ENCODE assay signal across 8 cellular contexts in genomic region chr12:14256555-14257169, GRCh38.
DNase-seq lines count a peak whose midpoint lies in the region; ATAC-seq and TF ChIP-seq lines count a peak whose summit lies in the region.

No MANE protein-coding gene starts in this region.

- H3K4me1 ChIP-seq in duodenal mucosa (ENCODE audit: control insufficient read depth in 1 of 2, insufficient read depth in 2 of 2, low read length in 2 of 2) (peaks cover 34 to 38% of the 10 kb centered on the region in 2 donors), lower lobe of right lung (peaks cover 59% of the 10 kb centered on the region)

- H3K9me3 ChIP-seq in duodenal mucosa (ENCODE audit: control insufficient read depth in 1 of 2, low read length in 2 of 2) (no peaks in the 10 kb centered on the region), lower lobe of right lung (no peaks in the 10 kb centered on the region)

- peak overlapping the region in 1 of 2 donors; percentile 57 for H3K9ac ChIP-seq in duodenal mucosa (ENCODE audit: low read depth in 1 of 2, low read length in 2 of 2)

- ATAC-seq in HG02571 (IDR thresholded peaks at IDR 0.05; ENCODE audit: unreplicated experiment), result peak; percentile 48
- ATAC-seq in lower lobe of right lung, result peak; percentile 66 to 68
- ATAC-seq in GM21381 (IDR thresholded peaks at IDR 0.05; ENCODE audit: unreplicated experiment), result no peak

- H3K36me3 ChIP-seq in duodenal mucosa (ENCODE audit: control insufficient read depth in 1 of 2, insufficient read depth in 2 of 2, low read length in 2 of 2) (no peaks in the 10 kb centered on the region), lower lobe of right lung (no peaks in the 10 kb centered on the region)

- H3K4me3 ChIP-seq in duodenal mucosa (ENCODE audit: low read depth in 1 of 2, low read length in 2 of 2) (peak overlapping the region; percentile 35 to 40), lower lobe of right lung (peak overlapping the region; percentile 22)

- H3K27me3 ChIP-seq in duodenal mucosa (ENCODE audit: control insufficient read depth in 1 of 2, insufficient read depth in 2 of 2, low read length in 2 of 2) (no peaks in the 10 kb centered on the region), lower lobe of right lung (ENCODE audit: low read depth) (no peaks in the 10 kb centered on the region)

- H3K27ac ChIP-seq in duodenal mucosa (ENCODE audit: low read depth, low read length), result peak overlapping the region; percentile 65
- H3K27ac ChIP-seq in lower lobe of right lung, result peak overlapping the region; percentile 92

- TF ChIP-seq CTCF in lower lobe of right lung (IDR thresholded peaks at IDR 0.05), result peak; percentile 77

- intact Hi-C loops in lower lobe of right lung (cut with DNase I), result no loop called here

- DNase-seq in COLO829 (ENCODE audit: low spot score) (peak; percentile 59), NCI-H526 treated with DMSO at 0.1 percent for 48 hours (lab: John Stamatoyannopoulos, UW) (peak; percentile 31), lower lobe of right lung (peak; percentile 87)
- peak; percentile 76 to 80 for DNase-seq in activated CD4-positive, alpha-beta T cell treated with anti-CD3 and anti-CD28 coated beads, Interleukin-2, amount 50 U/mL, for 48 hours
- peak; percentile 54 to 64 (median 57) for DNase-seq in stimulated activated CD4-positive, alpha-beta T cell treated with anti-CD3 and anti-CD28 coated beads, TNF-alpha, amount 100 ng/mL, for 48 hours (ENCODE audit: low read depth in 3 of 3)

Comparison
In these comparisons a context has a peak if more than half of its experiments do, and no peak if none do; other contexts are left out.
1. DNase-seq: peak in every context shown above with its lines; median percentile 87 in lower lobe of right lung; 78 in activated CD4-positive, alpha-beta T cell treated with anti-CD3 and anti-CD28 coated beads, Interleukin-2, amount 50 U/mL, for 48 hours; 59 in COLO829; 57 in stimulated activated CD4-positive, alpha-beta T cell treated with anti-CD3 and anti-CD28 coated beads, TNF-alpha, amount 100 ng/mL, for 48 hours; 31 in NCI-H526 treated with DMSO at 0.1 percent for 48 hours.